Comparison of ENCODE assay signal across 25 cellular contexts in genomic region chr9:22107202-22107601, GRCh38.
A peak's percentile ranks its signal among the peaks of the same experiment; 100 is the strongest.
DNase-seq lines count a peak whose midpoint lies in the region; ATAC-seq and TF ChIP-seq lines count a peak whose summit lies in the region.
"Had no signal": no experiment of that assay in that cellular context is flagged by ENCODE, and none has a peak within 500 bp of the region (broad histone marks: within the 10 kb centered on the region; RNA-seq: fewer than 3 reads in every experiment).

No MANE protein-coding gene starts in this region.

- no peak overlapping the region for H3K4me3 Mint-ChIP-seq in endodermal cell
- H3K4me3 Mint-ChIP-seq: activated CD8-positive, alpha-beta T cell treated with anti-CD3 and anti-CD28 coated beads, Interleukin-2, amount 10 ng/mL, durations not matched to agents 7 days and 5 days; activated naive CD4-positive, alpha-beta T cell treated with anti-CD3 and anti-CD28 coated beads, Interleukin-2, amount 50 U/mL, for 24 hours; activated T-cell treated with anti-CD3 and anti-CD28 coated beads, Interleukin-2, amount 50 U/mL, for 4 hours; B cell; brain; dendritic cell treated with granulocyte-macrophage colony-stimulating factor and Interleukin-4, amounts not matched to agents 40 ng/mL and 50 ng/mL, for 4 days; T-helper 2 cell treated with Interferon-gamma antibody and Interleukin-4, amounts not matched to agents 5 μg/mL and 100 μg/mL, for 36 hours had no signal

- whole genome bisulfite sequencing in endodermal cell (ENCODE audit: insufficient coverage in 1 of 2, insufficient read length in 1 of 2), 2 experiments = 92% methylated on average over 4 of the region's 4 CpGs; no CpG with 5 or more reads in 1 of the 2 experiments
- WGBS in mesenchymal stem cell = 92% methylated on average over 3 of the region's 4 CpGs
- WGBS in testis, 2 donors = 83 to 86% methylated on average over 4 of the region's 4 CpGs

- H3K79me1 ChIP-seq in mesenchymal stem cell (replicated peaks; ENCODE audit: low read length, poor library complexity, severe bottlenecking) = no peaks in the 10 kb centered on the region

- no peaks in the 10 kb centered on the region for H3K36me3 Mint-ChIP-seq in endodermal cell (ENCODE audit: low read depth)
- H3K36me3 Mint-ChIP-seq: activated naive CD4-positive, alpha-beta T cell treated with anti-CD3 and anti-CD28 coated beads, Interleukin-2, amount 50 U/mL, for 24 hours; brain had no signal

- no peak overlapping the region for H3K4ac ChIP-seq in mesenchymal stem cell (ENCODE audit: low read depth in 1 of 2, low read length in 2 of 2)

- H3K4me3 ChIP-seq in endodermal cell (ENCODE audit: low read length) = no peak overlapping the region
- H3K4me3 ChIP-seq in mesenchymal stem cell (ENCODE audit: insufficient read depth in 1 of 2, low read depth in 1 of 2, low read length in 2 of 2) = no peak overlapping the region
- no peak overlapping the region for H3K4me3 ChIP-seq in testis
- H3K4me3 ChIP-seq: gastroesophageal sphincter, SJCRH30, transverse colon had no signal

- H2BK12ac ChIP-seq in mesenchymal stem cell (ENCODE audit: low read length in 2 of 2) = peak overlapping the region in 1 of 2 experiments; percentile 59

- no peak overlapping the region for H4K91ac ChIP-seq in mesenchymal stem cell (ENCODE audit: low read length)

- no peak overlapping the region for H2AFZ ChIP-seq in mesenchymal stem cell (ENCODE audit: low read depth, low read length)

- no peak for ATAC-seq in GM19463 (IDR thresholded peaks at IDR 0.05; ENCODE audit: unreplicated experiment)
- ATAC-seq in HG03139 (IDR thresholded peaks at IDR 0.05; ENCODE audit: unreplicated experiment) = no peak
- ATAC-seq: activated CD8-positive, alpha-beta T cell treated with anti-CD3 and anti-CD28 coated beads, Interleukin-2, amount 10 ng/mL, durations not matched to agents 7 days and 5 days; activated T-cell treated with anti-CD3 and anti-CD28 coated beads, Interleukin-2, amount 50 U/mL, for 4 hours; gastroesophageal sphincter had no signal

- DNase-seq in SIG-M5 treated with dmso at 0.1 percent for 504 hours (lab: John Stamatoyannopoulos, UW; ENCODE audit: unreplicated experiment) (peak; percentile 46), SIG-M5 (lab: John Stamatoyannopoulos, UW) (no peak), endodermal cell (no peak), mesenchymal stem cell (peak; percentile 89), SKM-1 (lab: John Stamatoyannopoulos, UW; ENCODE audit: unreplicated experiment) (no peak), testis (no peak)
- DNase-seq: activated CD8-positive, alpha-beta T cell treated with anti-CD3 and anti-CD28 coated beads, Interleukin-2, amount 10 ng/mL, durations not matched to agents 7 days and 5 days; activated T-cell treated with anti-CD3 and anti-CD28 coated beads, Interleukin-2, amount 50 U/mL, for 4 hours; H7; NCI-H1417 treated with DMSO at 0.1 percent for 48 hours; NCI-H2171 treated with DMSO at 0.1 percent for 48 hours; NCI-H748 treated with DMSO at 0.1 percent for 48 hours; nucleus accumbens; SJCRH30; stimulated activated CD4-positive, alpha-beta T cell treated with anti-CD3 and anti-CD28 coated beads, Interleukin-2, amount 100 ng/mL, for 24 hours; stimulated activated naive CD4-positive, alpha-beta T cell treated with Interleukin-2 at 50 U/mL for 16 hours; transverse colon had no signal

- H3K23ac ChIP-seq in mesenchymal stem cell (ENCODE audit: low read length in 2 of 2) = no peak overlapping the region

- no peak overlapping the region for H4K8ac ChIP-seq in mesenchymal stem cell (ENCODE audit: low read length)

- no peak for TF ChIP-seq POLR2A in testis (IDR thresholded peaks at IDR 0.05)

- no peak overlapping the region for H2BK15ac ChIP-seq in mesenchymal stem cell (ENCODE audit: low read depth, poor library complexity, severe bottlenecking)

- H3K27ac ChIP-seq in endodermal cell (ENCODE audit: low read depth, low read length) = no peak overlapping the region
- peak overlapping the region; percentile 69 for H3K27ac ChIP-seq in mesenchymal stem cell (ENCODE audit: low read length, poor library complexity, severe bottlenecking)
- no peak overlapping the region for H3K27ac ChIP-seq in testis
- H3K27ac ChIP-seq: gastroesophageal sphincter, SJCRH30 had no signal

- no peaks in the 10 kb centered on the region for H3K9me3 ChIP-seq in endodermal cell (ENCODE audit: control insufficient read depth, low read length)
- H3K9me3 ChIP-seq in mesenchymal stem cell (ENCODE audit: control insufficient read depth, low read length) = no peaks in the 10 kb centered on the region
- H3K9me3 ChIP-seq in testis = no peaks in the 10 kb centered on the region
- H3K9me3 ChIP-seq: gastroesophageal sphincter, SJCRH30, transverse colon had no signal

- peaks cover 9% of the 10 kb centered on the region for H3K4me1 ChIP-seq in endodermal cell (ENCODE audit: control insufficient read depth, insufficient read depth, low read length)
- peaks cover 6% of the 10 kb centered on the region for H3K4me1 ChIP-seq in mesenchymal stem cell (ENCODE audit: control insufficient read depth, insufficient read depth, low read depth, low read length)
- H3K4me1 ChIP-seq in testis = no peaks in the 10 kb centered on the region

- no peaks in the 10 kb centered on the region for H3K27me3 ChIP-seq in endodermal cell (ENCODE audit: control insufficient read depth, insufficient read depth, low read length, poor library complexity, severe bottlenecking)
- H3K27me3 ChIP-seq in mesenchymal stem cell (ENCODE audit: control insufficient read depth in 1 of 2, insufficient read depth in 1 of 2, low read length in 2 of 2) = no peaks in the 10 kb centered on the region
- no peaks in the 10 kb centered on the region for H3K27me3 ChIP-seq in testis
- H3K27me3 ChIP-seq: gastroesophageal sphincter, SJCRH30, transverse colon had no signal

- peak overlapping the region; percentile 32 for H3K27ac Mint-ChIP-seq in endodermal cell
- H3K27ac Mint-ChIP-seq: activated CD8-positive, alpha-beta T cell treated with anti-CD3 and anti-CD28 coated beads, Interleukin-2, amount 10 ng/mL, durations not matched to agents 7 days and 5 days; activated naive CD4-positive, alpha-beta T cell treated with anti-CD3 and anti-CD28 coated beads, Interleukin-2, amount 50 U/mL, for 24 hours; B cell; dendritic cell treated with granulocyte-macrophage colony-stimulating factor and Interleukin-4, amounts not matched to agents 40 ng/mL and 50 ng/mL, for 4 days; T-helper 2 cell treated with Interferon-gamma antibody and Interleukin-4, amounts not matched to agents 5 μg/mL and 100 μg/mL, for 36 hours had no signal

- no peak overlapping the region for H3K14ac ChIP-seq in mesenchymal stem cell (ENCODE audit: low read length in 2 of 2)

- peak overlapping the region; percentile 59 for H2BK5ac ChIP-seq in mesenchymal stem cell (ENCODE audit: low read depth, low read length, poor library complexity, severe bottlenecking)

- peaks cover 19% of the 10 kb centered on the region for H3K4me1 Mint-ChIP-seq in endodermal cell
- H3K4me1 Mint-ChIP-seq: brain had no signal

- no peaks in the 10 kb centered on the region for H3K9me3 Mint-ChIP-seq in endodermal cell
- H3K9me3 Mint-ChIP-seq: activated naive CD4-positive, alpha-beta T cell treated with anti-CD3 and anti-CD28 coated beads, Interleukin-2, amount 50 U/mL, for 24 hours; activated T-cell treated with anti-CD3 and anti-CD28 coated beads, Interleukin-2, amount 50 U/mL, for 4 hours; brain; dendritic cell treated with granulocyte-macrophage colony-stimulating factor and Interleukin-4, amounts not matched to agents 40 ng/mL and 50 ng/mL, for 4 days; T-helper 2 cell treated with Interferon-gamma antibody and Interleukin-4, amounts not matched to agents 5 μg/mL and 100 μg/mL, for 36 hours had no signal

- H3K4me2 ChIP-seq in mesenchymal stem cell (ENCODE audit: low read length, poor library complexity, severe bottlenecking) = no peak overlapping the region

- no peak overlapping the region for H3K9ac ChIP-seq in endodermal cell (ENCODE audit: extremely low read depth, low read length, poor library complexity, severe bottlenecking)
- H3K9ac ChIP-seq in mesenchymal stem cell (ENCODE audit: low read length) = no peak overlapping the region

- H2AK5ac ChIP-seq in mesenchymal stem cell (ENCODE audit: low read length, severe bottlenecking) = no peak overlapping the region

- H3K18ac ChIP-seq in mesenchymal stem cell (ENCODE audit: low read depth in 1 of 2, low read length in 2 of 2) = peak overlapping the region; percentile 23

- H3K27me3 Mint-ChIP-seq in endodermal cell (ENCODE audit: insufficient read depth) = no peaks in the 10 kb centered on the region
- H3K27me3 Mint-ChIP-seq: activated naive CD4-positive, alpha-beta T cell treated with anti-CD3 and anti-CD28 coated beads, Interleukin-2, amount 50 U/mL, for 24 hours; B cell; brain had no signal

- TF ChIP-seq CTCF in endodermal cell (conservative IDR thresholded peaks at IDR 0.05) (no peak), testis (IDR thresholded peaks at IDR 0.05) (no peak)

- H3K36me3 ChIP-seq in endodermal cell (ENCODE audit: control insufficient read depth, insufficient read depth, low read length) = no peaks in the 10 kb centered on the region
- no peaks in the 10 kb centered on the region for H3K36me3 ChIP-seq in mesenchymal stem cell (ENCODE audit: control insufficient read depth in 1 of 2, insufficient read depth in 2 of 2, low read depth in 1 of 2, low read length in 2 of 2)
- no peaks in the 10 kb centered on the region for H3K36me3 ChIP-seq in testis (ENCODE audit: low read depth, missing control alignments)
- H3K36me3 ChIP-seq: gastroesophageal sphincter, SJCRH30, transverse colon had no signal

- H2BK120ac ChIP-seq in mesenchymal stem cell (ENCODE audit: low read depth, low read length) = no peak overlapping the region

- intact Hi-C loops in testis (cut with DNase I; ENCODE audit: low total_unique reads) = no loop called here

Comparison
In these comparisons a context has a peak if more than half of its experiments do, and no peak if none do; other contexts are left out.
1. DNase-seq: peak in SIG-M5 treated with dmso at 0.1 percent for 504 hours (single experiment) and mesenchymal stem cell (single experiment); none in SIG-M5 (single experiment), endodermal cell (single experiment), SKM-1 (single experiment) and testis (single experiment).